Comparison of ENCODE assay signal across 1 cellular context in genomic region chr16:2466667-2467300, GRCh38.
TF ChIP-seq lines count a peak whose summit lies in the region.

No MANE protein-coding gene starts in this region.

TF ChIP-seq in H1, 55 proteins besides CTCF, POLR2A, EP300 and RAD21:
- no peak for TF ChIP-seq POLR2AphosphoS5 (IDR thresholded peaks at IDR 0.05; ENCODE audit: low read depth, low read length)
- no peak for TF ChIP-seq HDAC2 (IDR thresholded peaks at IDR 0.05; ENCODE audit: borderline replicate concordance in 1 of 2, low read depth in 2 of 2, low read length in 2 of 2)
- no peak for TF ChIP-seq SIN3A (conservative IDR thresholded peaks at IDR 0.05 in 1 of 2, IDR thresholded peaks at IDR 0.05 in 1 of 2; ENCODE audit: low read depth in 1 of 2, low read length in 2 of 2)
- TF ChIP-seq TBP (IDR thresholded peaks at IDR 0.05; ENCODE audit: low read depth, low read length), result no peak
- TF ChIP-seq CTBP2 (IDR thresholded peaks at IDR 0.05; ENCODE audit: borderline replicate concordance, insufficient read depth, insufficient read length, low read length), result no peak
